In the genomic region with DNA sequence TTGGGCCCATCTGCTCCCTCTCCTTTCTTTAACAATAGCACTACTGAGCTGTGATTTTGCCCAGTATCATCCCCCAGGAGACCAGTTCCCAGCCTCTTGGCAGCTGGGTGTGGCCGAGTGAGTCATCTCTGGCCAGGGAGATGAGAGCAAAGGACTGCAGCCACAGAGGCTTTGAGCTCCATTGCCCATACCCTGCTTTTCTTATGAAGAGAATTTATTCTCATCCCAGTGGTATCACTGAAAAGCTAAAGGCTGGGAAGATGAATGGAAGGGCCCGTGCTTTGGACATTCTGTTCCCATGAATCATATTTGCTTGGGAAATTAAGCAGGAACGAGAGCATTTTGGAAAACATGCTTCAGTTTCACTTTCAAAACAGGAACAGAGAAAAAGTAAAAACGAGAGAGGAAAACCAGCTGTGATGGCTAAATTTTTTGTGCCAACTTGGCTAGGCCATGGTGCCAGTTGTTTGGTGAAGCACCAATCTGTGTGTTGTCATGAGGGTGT, we compare ENCODE assay signal across 8 cellular contexts. TPM values are rescaled to one million over a fixed set of nuclear protein-coding genes. Genes with fewer than 3 reads are reported as not detected.
DNase-seq lines count a peak whose midpoint lies in the region; ATAC-seq and TF ChIP-seq lines count a peak whose summit lies in the region.

No MANE protein-coding gene starts in this region.

- ATAC-seq in GM21528 (IDR thresholded peaks at IDR 0.05; ENCODE audit: low FRiP score, unreplicated experiment) = no peak

- TF ChIP-seq POLR2A in prostate gland (IDR thresholded peaks at IDR 0.05) = no peak

- H3K27me3 ChIP-seq in HAP-1 (ENCODE audit: low read depth) (no peaks in the 10 kb centered on the region), prostate gland (replicated peaks; ENCODE audit: insufficient read depth) (no peaks in the 10 kb centered on the region)

- H3K36me3 ChIP-seq in HAP-1 (replicated peaks) (no peaks in the 10 kb centered on the region), prostate gland (no peaks in the 10 kb centered on the region)

- H3K4me3 ChIP-seq in HAP-1 = no peak overlapping the region
- peak overlapping the region; percentile 32 for H3K4me3 ChIP-seq in fibroblast of mammary gland (ENCODE audit: control insufficient read depth, low read depth, low read length)
- H3K4me3 ChIP-seq in prostate gland = peak overlapping the region in 1 of 2 donors; percentile 2

- H3K9me3 ChIP-seq in HAP-1 (no peaks in the 10 kb centered on the region), prostate gland (no peaks in the 10 kb centered on the region)

- 22% methylated on average over 4 of the region's 4 CpGs for WGBS in prostate gland

- intact Hi-C loops in prostate gland (cut with DNase I) = loop anchor here (5.0 kb wide), 1 partner anchor 261 kb away; the partner anchor contains the start of gene GZF1

- peak; percentile 60 for DNase-seq in CD1c-positive myeloid dendritic cell (ENCODE audit: extremely low spot score)
- DNase-seq in HAP-1 (ENCODE audit: low spot score in 2 of 2) = peak; percentile 42 to 66
- DNase-seq in RWPE1 (ENCODE audit: low spot score) = peak; percentile 96
- DNase-seq in fibroblast of mammary gland (ENCODE audit: low read depth) = peak; percentile 99
- no peak for DNase-seq in prostate gland (ENCODE audit: low spot score)
- DNase-seq in stimulated activated CD4-positive, alpha-beta T cell treated with anti-CD3 and anti-CD28 coated beads, Interleukin-1b, Interleukin-23, amount 100 ng/mL, for 48 hours = no peak
- DNase-seq in Kasumi-1 (lab: John Stamatoyannopoulos, UW) = no peak

- in situ Hi-C loops in HAP-1 (cut with MboI; ENCODE audit: low sequenced_read_pairs) = no loop called here

- CTCF ChIA-PET in RWPE1 (lab: Yijun Ruan, JAX) = interaction anchor here (0.7 kb wide), 1 partner anchor 676 kb away, joined by 3 read pairs; no protein-coding TSS in a partner anchor

- H3K27ac ChIP-seq in RWPE1 = peak overlapping the region; percentile 94
- H3K27ac ChIP-seq in prostate gland = peak overlapping the region; percentile 67 to 70

- TF ChIP-seq CTCF in RWPE1 (conservative IDR thresholded peaks at IDR 0.05; ENCODE audit: low read depth) (no peak), fibroblast of mammary gland (conservative IDR thresholded peaks at IDR 0.05; ENCODE audit: control insufficient read depth, insufficient read depth, low read depth, low read length) (no peak), prostate gland (IDR thresholded peaks at IDR 0.05) (no peak)

- POLR2A ChIA-PET in RWPE1 (lab: Yijun Ruan, JAX; ENCODE audit: low non-redundant PET) = no interaction called here

- H3K4me1 ChIP-seq in HAP-1 = no peaks in the 10 kb centered on the region; the same call in 1 of the 2 replicates
- no peaks in the 10 kb centered on the region for H3K4me1 ChIP-seq in prostate gland (replicated peaks)

RNA-seq across cellular contexts. Expression of gene CST3, which starts 14.9 kb away (rescaled TPM):
- 1,000 to 10,000 TPM; 1,170 to 3,384 TPM for total RNA-seq in prostate gland

RNA-seq across cellular contexts. Expression of gene CST9, which starts 17.2 kb away (rescaled TPM):
- not detected for total RNA-seq in prostate gland

RNA-seq across cellular contexts. Expression of gene CST9L, which starts 54.6 kb away (rescaled TPM):
- total RNA-seq in prostate gland = 10 to 100 TPM in 1 of 2 donors, not detected in 1; 44.0 TPM

Comparison
In these comparisons a context has a peak if more than half of its experiments do, and no peak if none do; other contexts are left out.
1. DNase-seq: peak in CD1c-positive myeloid dendritic cell (single experiment), HAP-1 (2 of 2), RWPE1 (single experiment) and fibroblast of mammary gland (single experiment); none in prostate gland (single experiment), stimulated activated CD4-positive, alpha-beta T cell treated with anti-CD3 and anti-CD28 coated beads, Interleukin-1b, Interleukin-23, amount 100 ng/mL, for 48 hours (single experiment) and Kasumi-1 (0 of 2).